Comparison of ENCODE assay signal across 1 cellular context in genomic region chr6:56766806-56767178, GRCh38.
TF ChIP-seq lines count a peak whose summit lies in the region.

No MANE protein-coding gene starts in this region.

TF ChIP-seq in GM12878, 131 proteins besides CTCF, POLR2A, EP300 and RAD21 (continued from another document):
- TF ChIP-seq SKIL (IDR thresholded peaks at IDR 0.05; ENCODE audit: low read depth, poor library complexity, severe bottlenecking), result peak; percentile 93
- 0 out of 2 replicates have a peak, but pooled peaks have one; percentile 85 for TF ChIP-seq STAT3 (IDR thresholded peaks at IDR 0.05; ENCODE audit: low read depth, low read length)
- peak; percentile 79 for TF ChIP-seq EED (IDR thresholded peaks at IDR 0.05; ENCODE audit: low read depth)
- no peak for TF ChIP-seq EGR1 (IDR thresholded peaks at IDR 0.05; ENCODE audit: borderline replicate concordance in 1 of 2, low read depth in 2 of 2, low read length in 2 of 2)
- no peak for TF ChIP-seq SIX5 (IDR thresholded peaks at IDR 0.05; ENCODE audit: low read depth, low read length, severe bottlenecking)
- no peak for TF ChIP-seq CHD4 (IDR thresholded peaks at IDR 0.05)
- TF ChIP-seq REST (IDR thresholded peaks at IDR 0.05; ENCODE audit: low read depth, low read length), result no peak
- TF ChIP-seq ZNF592 (IDR thresholded peaks at IDR 0.05), result peak; percentile 78
- no peak for TF ChIP-seq TCF3 (IDR thresholded peaks at IDR 0.05; ENCODE audit: borderline replicate concordance, insufficient read depth, low read depth, low read length)
- peak; percentile 75; the same call in 1 of the 2 replicates for TF ChIP-seq NBN (IDR thresholded peaks at IDR 0.05)
- TF ChIP-seq MLLT1 (IDR thresholded peaks at IDR 0.05), result peak; percentile 16; the same call in 1 of the 2 replicates
- 0 out of 2 replicates have a peak, but pooled peaks have one; percentile 31 for TF ChIP-seq RCOR1 (conservative IDR thresholded peaks at IDR 0.05; ENCODE audit: low read depth, low read length)
- no peak for TF ChIP-seq JUND (IDR thresholded peaks at IDR 0.05; ENCODE audit: low read depth, low read length)
- 0 out of 2 replicates have a peak, but pooled peaks have one; percentile 13 for TF ChIP-seq SPI1 (IDR thresholded peaks at IDR 0.05; ENCODE audit: borderline replicate concordance, insufficient read depth, low read depth, low read length)
- TF ChIP-seq ATF2 (IDR thresholded peaks at IDR 0.05; ENCODE audit: low read length), result peak; percentile 92
- TF ChIP-seq CEBPB (IDR thresholded peaks at IDR 0.05; ENCODE audit: borderline replicate concordance in 1 of 2, low read depth in 2 of 2, low read length in 2 of 2), result peak in 1 of 2 experiments; percentile 90; a peak in 1 of 4 replicates
- TF ChIP-seq USF2 (IDR thresholded peaks at IDR 0.05; ENCODE audit: borderline replicate concordance, low read depth, low read length), result no peak
- TF ChIP-seq TBL1XR1 (IDR thresholded peaks at IDR 0.05; ENCODE audit: low read depth, low read length), result peak; percentile 77
- TF ChIP-seq NKRF (conservative IDR thresholded peaks at IDR 0.05), result peak; percentile 61
- TF ChIP-seq EZH2 (IDR thresholded peaks at IDR 0.05; ENCODE audit: borderline replicate concordance, control insufficient read depth, low read depth, low read length), result no peak
- 0 out of 2 replicates have a peak, but pooled peaks have one; percentile 12 for TF ChIP-seq SMARCA5 (IDR thresholded peaks at IDR 0.05)
- peak; percentile 61 for TF ChIP-seq BCL11A (IDR thresholded peaks at IDR 0.05; ENCODE audit: low read depth, low read length)
- no peak for TF ChIP-seq ZZZ3 (IDR thresholded peaks at IDR 0.05; ENCODE audit: control insufficient read depth, insufficient read length, low read depth)
- peak; percentile 71; the same call in 1 of the 2 replicates for TF ChIP-seq RELB (IDR thresholded peaks at IDR 0.05; ENCODE audit: low read depth)
- peak; percentile 86 for TF ChIP-seq FOXM1 (IDR thresholded peaks at IDR 0.05; ENCODE audit: low read depth, low read length)
- peak; percentile 58; the same call in 1 of the 2 replicates for TF ChIP-seq PML (IDR thresholded peaks at IDR 0.05; ENCODE audit: low read length)
